In genomic region chr22:25403284-25403606, GRCh38 we compare ENCODE assay signal across 8 cellular contexts.
DNase-seq lines count a peak whose midpoint lies in the region; ATAC-seq, FAIRE-seq and TF ChIP-seq lines count a peak whose summit lies in the region.

No MANE protein-coding gene starts in this region.

- intact Hi-C loops in upper lobe of right lung (cut with DNase I) = loop anchor here (2.0 kb wide), 1 partner anchor 40 kb away; no protein-coding TSS in a partner anchor

- H3K27ac ChIP-seq in astrocyte (ENCODE audit: low read depth, low read length) = no peak overlapping the region
- H3K27ac ChIP-seq in upper lobe of right lung = peak overlapping the region; percentile 66
- H3K27ac ChIP-seq in substantia nigra (ENCODE audit: low read depth, low read length, poor library complexity, severe bottlenecking) = no peak overlapping the region

- H3K4me2 ChIP-seq in astrocyte (ENCODE audit: low read length) = peak overlapping the region; percentile 89

- TF ChIP-seq CTCF in astrocyte (IDR thresholded peaks at IDR 0.05; ENCODE audit: insufficient read depth, low read depth, low read length) (no peak), upper lobe of right lung (IDR thresholded peaks at IDR 0.05) (no peak), GM10266 (IDR thresholded peaks at IDR 0.05; ENCODE audit: control insufficient read depth, insufficient read depth, low read depth, missing control alignments) (no peak)

- peaks cover 30% of the 10 kb centered on the region for H3K79me2 ChIP-seq in astrocyte (ENCODE audit: insufficient read depth, low read length)

- H3K27me3 ChIP-seq in astrocyte (ENCODE audit: insufficient read depth, low read length) (no peaks in the 10 kb centered on the region), upper lobe of right lung (no peaks in the 10 kb centered on the region)

- peak overlapping the region; percentile 86 for H3K4me3 Mint-ChIP-seq in activated naive CD4-positive, alpha-beta T cell treated with anti-CD3 and anti-CD28 coated beads, Interleukin-2, amount 10 ng/mL, durations not matched to agents 7 days and 5 days
- H3K4me3 Mint-ChIP-seq in astrocyte (ENCODE audit: unreplicated experiment) (peak overlapping the region; percentile 91), memory B cell (no peak overlapping the region)

- H3K36me3 ChIP-seq in astrocyte (ENCODE audit: insufficient read depth, low read length) = no peaks in the 10 kb centered on the region
- H3K36me3 ChIP-seq in upper lobe of right lung = no peaks in the 10 kb centered on the region

- H2AFZ ChIP-seq in astrocyte (ENCODE audit: low read depth, low read length) = no peak overlapping the region

- H3K27ac Mint-ChIP-seq in activated naive CD4-positive, alpha-beta T cell treated with anti-CD3 and anti-CD28 coated beads, Interleukin-2, amount 10 ng/mL, durations not matched to agents 7 days and 5 days = peak overlapping the region; percentile 80
- H3K27ac Mint-ChIP-seq in astrocyte (ENCODE audit: unreplicated experiment) = no peak overlapping the region
- peak overlapping the region; percentile 51 for H3K27ac Mint-ChIP-seq in memory B cell

- H3K9me3 ChIP-seq in astrocyte (ENCODE audit: insufficient read depth, low read depth, low read length) (no peaks in the 10 kb centered on the region), upper lobe of right lung (no peaks in the 10 kb centered on the region)

- CTCF ChIA-PET in activated naive CD4-positive, alpha-beta T cell treated with anti-CD3 and anti-CD28 coated beads, Interleukin-2, amount 10 ng/mL, durations not matched to agents 7 days and 5 days (lab: Charles Lee) = interaction anchor here (0.8 to 1.2 kb wide), 2 partner anchors 45 to 70 kb away, joined by 3 to 4 read pairs; no protein-coding TSS in a partner anchor

- H3K36me3 Mint-ChIP-seq in activated naive CD4-positive, alpha-beta T cell treated with anti-CD3 and anti-CD28 coated beads, Interleukin-2, amount 10 ng/mL, durations not matched to agents 7 days and 5 days = no peaks in the 10 kb centered on the region
- H3K36me3 Mint-ChIP-seq in astrocyte (ENCODE audit: low read depth, unreplicated experiment) (no peaks in the 10 kb centered on the region), memory B cell (no peaks in the 10 kb centered on the region)

- peak overlapping the region; percentile 80 for H3K9ac ChIP-seq in astrocyte (ENCODE audit: low read length)

- no peak for DNase-seq in activated naive CD4-positive, alpha-beta T cell treated with anti-CD3 and anti-CD28 coated beads, Interleukin-2, amount 10 ng/mL, durations not matched to agents 7 days and 5 days
- DNase-seq in activated naive CD4-positive, alpha-beta T cell treated with Interleukin-2 at 50 U/mL for 16 hours = no peak
- no peak for DNase-seq in astrocyte (ENCODE audit: low read depth)
- DNase-seq in memory B cell (ENCODE audit: low spot score in 2 of 2) = no peak
- DNase-seq in upper lobe of right lung = no peak
- DNase-seq in GM10266 (ENCODE audit: extremely low spot score) = no peak
- DNase-seq in substantia nigra (lab: John Stamatoyannopoulos, UW) = no peak

- H4K20me1 ChIP-seq in astrocyte (ENCODE audit: insufficient read depth, low read length) = peaks cover 58% of the 10 kb centered on the region

- H3K4me3 ChIP-seq in astrocyte (ENCODE audit: insufficient read depth, low read depth, low read length) (peak overlapping the region; percentile 33), upper lobe of right lung (peak overlapping the region; percentile 71)

- no peak for FAIRE-seq in astrocyte (lab: Jason Lieb, UNC)

- no peaks in the 10 kb centered on the region for H3K27me3 Mint-ChIP-seq in activated naive CD4-positive, alpha-beta T cell treated with anti-CD3 and anti-CD28 coated beads, Interleukin-2, amount 10 ng/mL, durations not matched to agents 7 days and 5 days
- H3K27me3 Mint-ChIP-seq in astrocyte (ENCODE audit: low read depth, unreplicated experiment) (peaks cover 17% of the 10 kb centered on the region), memory B cell (no peaks in the 10 kb centered on the region)

- H3K9me3 Mint-ChIP-seq in activated naive CD4-positive, alpha-beta T cell treated with anti-CD3 and anti-CD28 coated beads, Interleukin-2, amount 10 ng/mL, durations not matched to agents 7 days and 5 days = no peaks in the 10 kb centered on the region
- no peaks in the 10 kb centered on the region for H3K9me3 Mint-ChIP-seq in astrocyte (ENCODE audit: unreplicated experiment)
- no peaks in the 10 kb centered on the region for H3K9me3 Mint-ChIP-seq in memory B cell

- H3K4me1 Mint-ChIP-seq in activated naive CD4-positive, alpha-beta T cell treated with anti-CD3 and anti-CD28 coated beads, Interleukin-2, amount 10 ng/mL, durations not matched to agents 7 days and 5 days = peaks cover 52% of the 10 kb centered on the region
- H3K4me1 Mint-ChIP-seq in astrocyte (ENCODE audit: low read depth, unreplicated experiment) = peaks cover 24% of the 10 kb centered on the region
- H3K4me1 Mint-ChIP-seq in memory B cell = peaks cover 22% of the 10 kb centered on the region

- peaks cover 33% of the 10 kb centered on the region for H3K4me1 ChIP-seq in astrocyte (ENCODE audit: insufficient read depth, low read length)
- H3K4me1 ChIP-seq in upper lobe of right lung = peaks cover 41% of the 10 kb centered on the region

- ATAC-seq in memory B cell (ENCODE audit: low read depth) = no peak
- ATAC-seq in upper lobe of right lung = no peak
- ATAC-seq in GM19463 (IDR thresholded peaks at IDR 0.05; ENCODE audit: unreplicated experiment) = no peak
